1 cellular context compared by ENCODE assay signal in the genomic region with DNA sequence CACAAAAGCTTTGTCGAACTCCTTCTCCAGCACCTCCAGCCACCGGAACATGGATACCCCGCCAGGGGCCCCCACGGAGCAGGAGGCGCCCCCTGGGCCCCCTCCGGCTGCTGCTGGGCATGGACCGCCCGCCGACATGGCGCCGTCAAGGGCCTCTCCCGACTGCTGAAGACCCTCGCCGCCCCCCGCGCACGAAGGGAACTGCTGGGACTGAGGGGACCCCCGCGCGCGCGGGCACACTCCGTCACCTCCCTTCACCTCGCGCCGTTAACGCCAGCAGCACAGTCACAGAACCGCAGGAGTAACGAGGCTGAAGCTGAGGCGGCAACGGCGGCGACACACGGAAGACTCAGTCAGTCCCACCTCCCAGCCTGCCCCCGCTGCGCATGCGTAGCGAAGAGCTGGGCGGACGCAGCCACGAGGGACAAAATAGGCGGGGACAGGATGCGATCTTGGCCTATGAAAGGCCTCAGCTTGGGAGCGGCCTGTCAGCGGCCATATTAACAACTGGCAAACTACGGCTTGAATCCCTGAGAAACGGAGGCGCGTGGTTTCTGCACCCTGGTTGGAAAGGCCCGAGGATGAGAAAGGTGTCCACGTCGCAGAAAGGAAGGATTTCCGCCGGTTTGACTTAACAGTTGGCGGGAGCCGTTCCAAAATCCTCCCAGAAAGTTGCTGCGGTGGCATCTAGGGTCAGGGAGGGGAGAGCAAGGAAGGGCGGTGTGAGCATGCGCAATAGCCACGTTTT.
TF ChIP-seq lines count a peak whose summit lies in the region.

A gene (minus strand): TSS at position 361 of the 748 bp plus-strand sequence. CDS start 223 bp downstream, at position 138.

TF ChIP-seq in GM12878, 131 proteins besides CTCF, POLR2A, EP300 and RAD21 (continued from another document and continues in another):
- TF ChIP-seq RELA (IDR thresholded peaks at IDR 0.05; ENCODE audit: borderline replicate concordance, partially characterized antibody) (peak; percentile 26), RFX5 (IDR thresholded peaks at IDR 0.05; ENCODE audit: low read depth, low read length) (no peak), BHLHE40 (IDR thresholded peaks at IDR 0.05; ENCODE audit: borderline replicate concordance in 1 of 2, low read depth in 2 of 2, low read length in 1 of 2) (peak in 1 of 2 experiments; percentile 46; a peak in 3 of 4 replicates), WRNIP1 (IDR thresholded peaks at IDR 0.05; ENCODE audit: borderline replicate concordance, low read depth, low read length) (no peak), LARP7 (IDR thresholded peaks at IDR 0.05) (peak; percentile 18), SIX5 (IDR thresholded peaks at IDR 0.05; ENCODE audit: low read depth, low read length, severe bottlenecking) (peak; percentile 10), YY1 (IDR thresholded peaks at IDR 0.05; ENCODE audit: low read depth, low read length) (peak; percentile 99), CREM (IDR thresholded peaks at IDR 0.05; ENCODE audit: low read depth) (peak; percentile 74), IKZF1 (conservative IDR thresholded peaks at IDR 0.05) (peak; percentile 77; the same call in 1 of the 2 replicates), SIN3A (IDR thresholded peaks at IDR 0.05; ENCODE audit: low read depth, low read length) (peak; percentile 57; the same call in 1 of the 2 replicates), NRF1 (conservative IDR thresholded peaks at IDR 0.05; ENCODE audit: low read depth, low read length) (peak; percentile 97), BCL11A (IDR thresholded peaks at IDR 0.05; ENCODE audit: low read depth, low read length) (no peak), SMAD1 (IDR thresholded peaks at IDR 0.05; ENCODE audit: low read depth, partially characterized antibody) (peak; percentile 23), EGR1 (IDR thresholded peaks at IDR 0.05; ENCODE audit: borderline replicate concordance in 1 of 2, low read depth in 2 of 2, low read length in 2 of 2) (no peak), FOS (IDR thresholded peaks at IDR 0.05; ENCODE audit: borderline replicate concordance, extremely low read depth, insufficient read length) (no peak), ATF7 (IDR thresholded peaks at IDR 0.05; ENCODE audit: low read depth) (0 out of 2 replicates have a peak, but pooled peaks have one; percentile 7), CBX5 (IDR thresholded peaks at IDR 0.05; ENCODE audit: low read depth) (peak; percentile 36; the same call in 1 of the 2 replicates), PML (IDR thresholded peaks at IDR 0.05; ENCODE audit: low read length) (peak; percentile 97), NFXL1 (IDR thresholded peaks at IDR 0.05; ENCODE audit: borderline replicate concordance) (no peak), ZNF24 (IDR thresholded peaks at IDR 0.05) (no peak), GATAD2B (conservative IDR thresholded peaks at IDR 0.05; ENCODE audit: low read depth) (peak; percentile 87), CHD2 (IDR thresholded peaks at IDR 0.05; ENCODE audit: borderline replicate concordance, low read depth, low read length) (peak; percentile 55; the same call in 1 of the 2 replicates), HDAC2 (IDR thresholded peaks at IDR 0.05) (no peak), RAD51 (IDR thresholded peaks at IDR 0.05) (peak; percentile 81), NFIC (IDR thresholded peaks at IDR 0.05; ENCODE audit: low read depth, low read length) (no peak), NFYA (IDR thresholded peaks at IDR 0.05; ENCODE audit: borderline replicate concordance, low read depth, low read length) (no peak), RB1 (IDR thresholded peaks at IDR 0.05; ENCODE audit: borderline replicate concordance) (peak; percentile 52), FOXK2 (IDR thresholded peaks at IDR 0.05) (peak; percentile 58; the same call in 1 of the 2 replicates), NR2C1 (IDR thresholded peaks at IDR 0.05) (peak; percentile 59; the same call in 1 of the 2 replicates), IKZF2 (IDR thresholded peaks at IDR 0.05) (peak; percentile 15 to 22; a peak in 2 of 4 replicates), TAF1 (IDR thresholded peaks at IDR 0.05; ENCODE audit: borderline replicate concordance, low read depth, low read length) (peak; percentile 65), SMARCA5 (IDR thresholded peaks at IDR 0.05) (peak; percentile 78), DPF2 (IDR thresholded peaks at IDR 0.05) (peak; percentile 62; the same call in 1 of the 2 replicates), POLR2AphosphoS2 (IDR thresholded peaks at IDR 0.05; ENCODE audit: low read depth, low read length) (peak; percentile 89), RUNX3 (IDR thresholded peaks at IDR 0.05; ENCODE audit: low read length) (peak; percentile 56), ZSCAN29 (IDR thresholded peaks at IDR 0.05) (no peak)
- TF ChIP-seq, protein P1, sequence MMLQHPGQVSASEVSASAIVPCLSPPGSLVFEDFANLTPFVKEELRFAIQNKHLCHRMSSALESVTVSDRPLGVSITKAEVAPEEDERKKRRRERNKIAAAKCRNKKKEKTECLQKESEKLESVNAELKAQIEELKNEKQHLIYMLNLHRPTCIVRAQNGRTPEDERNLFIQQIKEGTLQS (IDR thresholded peaks at IDR 0.05; ENCODE audit: borderline replicate concordance, extremely low read depth, low read depth, low read length) = 0 out of 2 replicates have a peak, but pooled peaks have one; percentile 30
- TF ChIP-seq, protein P2, sequence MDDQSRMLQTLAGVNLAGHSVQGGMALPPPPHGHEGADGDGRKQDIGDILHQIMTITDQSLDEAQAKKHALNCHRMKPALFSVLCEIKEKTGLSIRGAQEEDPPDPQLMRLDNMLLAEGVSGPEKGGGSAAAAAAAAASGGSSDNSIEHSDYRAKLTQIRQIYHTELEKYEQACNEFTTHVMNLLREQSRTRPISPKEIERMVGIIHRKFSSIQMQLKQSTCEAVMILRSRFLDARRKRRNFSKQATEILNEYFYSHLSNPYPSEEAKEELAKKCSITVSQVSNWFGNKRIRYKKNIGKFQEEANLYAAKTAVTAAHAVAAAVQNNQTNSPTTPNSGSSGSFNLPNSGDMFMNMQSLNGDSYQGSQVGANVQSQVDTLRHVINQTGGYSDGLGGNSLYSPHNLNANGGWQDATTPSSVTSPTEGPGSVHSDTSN (IDR thresholded peaks at IDR 0.05; ENCODE audit: insufficient replicate concordance, low read depth, low read length) = no peak
- TF ChIP-seq, protein P3, sequence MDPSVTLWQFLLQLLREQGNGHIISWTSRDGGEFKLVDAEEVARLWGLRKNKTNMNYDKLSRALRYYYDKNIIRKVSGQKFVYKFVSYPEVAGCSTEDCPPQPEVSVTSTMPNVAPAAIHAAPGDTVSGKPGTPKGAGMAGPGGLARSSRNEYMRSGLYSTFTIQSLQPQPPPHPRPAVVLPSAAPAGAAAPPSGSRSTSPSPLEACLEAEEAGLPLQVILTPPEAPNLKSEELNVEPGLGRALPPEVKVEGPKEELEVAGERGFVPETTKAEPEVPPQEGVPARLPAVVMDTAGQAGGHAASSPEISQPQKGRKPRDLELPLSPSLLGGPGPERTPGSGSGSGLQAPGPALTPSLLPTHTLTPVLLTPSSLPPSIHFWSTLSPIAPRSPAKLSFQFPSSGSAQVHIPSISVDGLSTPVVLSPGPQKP (IDR thresholded peaks at IDR 0.05; ENCODE audit: low read depth, low read length) = 0 out of 2 replicates have a peak, but pooled peaks have one; percentile 25
- TF ChIP-seq, protein P4, sequence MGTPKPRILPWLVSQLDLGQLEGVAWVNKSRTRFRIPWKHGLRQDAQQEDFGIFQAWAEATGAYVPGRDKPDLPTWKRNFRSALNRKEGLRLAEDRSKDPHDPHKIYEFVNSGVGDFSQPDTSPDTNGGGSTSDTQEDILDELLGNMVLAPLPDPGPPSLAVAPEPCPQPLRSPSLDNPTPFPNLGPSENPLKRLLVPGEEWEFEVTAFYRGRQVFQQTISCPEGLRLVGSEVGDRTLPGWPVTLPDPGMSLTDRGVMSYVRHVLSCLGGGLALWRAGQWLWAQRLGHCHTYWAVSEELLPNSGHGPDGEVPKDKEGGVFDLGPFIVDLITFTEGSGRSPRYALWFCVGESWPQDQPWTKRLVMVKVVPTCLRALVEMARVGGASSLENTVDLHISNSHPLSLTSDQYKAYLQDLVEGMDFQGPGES (IDR thresholded peaks at IDR 0.05) = no peak
- TF ChIP-seq, protein P5, sequence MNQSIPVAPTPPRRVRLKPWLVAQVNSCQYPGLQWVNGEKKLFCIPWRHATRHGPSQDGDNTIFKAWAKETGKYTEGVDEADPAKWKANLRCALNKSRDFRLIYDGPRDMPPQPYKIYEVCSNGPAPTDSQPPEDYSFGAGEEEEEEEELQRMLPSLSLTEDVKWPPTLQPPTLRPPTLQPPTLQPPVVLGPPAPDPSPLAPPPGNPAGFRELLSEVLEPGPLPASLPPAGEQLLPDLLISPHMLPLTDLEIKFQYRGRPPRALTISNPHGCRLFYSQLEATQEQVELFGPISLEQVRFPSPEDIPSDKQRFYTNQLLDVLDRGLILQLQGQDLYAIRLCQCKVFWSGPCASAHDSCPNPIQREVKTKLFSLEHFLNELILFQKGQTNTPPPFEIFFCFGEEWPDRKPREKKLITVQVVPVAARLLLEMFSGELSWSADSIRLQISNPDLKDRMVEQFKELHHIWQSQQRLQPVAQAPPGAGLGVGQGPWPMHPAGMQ (IDR thresholded peaks at IDR 0.05; ENCODE audit: borderline replicate concordance) = no peak
- TF ChIP-seq, protein P6, sequence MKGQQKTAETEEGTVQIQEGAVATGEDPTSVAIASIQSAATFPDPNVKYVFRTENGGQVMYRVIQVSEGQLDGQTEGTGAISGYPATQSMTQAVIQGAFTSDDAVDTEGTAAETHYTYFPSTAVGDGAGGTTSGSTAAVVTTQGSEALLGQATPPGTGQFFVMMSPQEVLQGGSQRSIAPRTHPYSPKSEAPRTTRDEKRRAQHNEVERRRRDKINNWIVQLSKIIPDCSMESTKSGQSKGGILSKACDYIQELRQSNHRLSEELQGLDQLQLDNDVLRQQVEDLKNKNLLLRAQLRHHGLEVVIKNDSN (IDR thresholded peaks at IDR 0.05; ENCODE audit: borderline replicate concordance, extremely low read length, insufficient read depth, low read depth, low read length) = peak; percentile 76
- TF ChIP-seq, protein P7, sequence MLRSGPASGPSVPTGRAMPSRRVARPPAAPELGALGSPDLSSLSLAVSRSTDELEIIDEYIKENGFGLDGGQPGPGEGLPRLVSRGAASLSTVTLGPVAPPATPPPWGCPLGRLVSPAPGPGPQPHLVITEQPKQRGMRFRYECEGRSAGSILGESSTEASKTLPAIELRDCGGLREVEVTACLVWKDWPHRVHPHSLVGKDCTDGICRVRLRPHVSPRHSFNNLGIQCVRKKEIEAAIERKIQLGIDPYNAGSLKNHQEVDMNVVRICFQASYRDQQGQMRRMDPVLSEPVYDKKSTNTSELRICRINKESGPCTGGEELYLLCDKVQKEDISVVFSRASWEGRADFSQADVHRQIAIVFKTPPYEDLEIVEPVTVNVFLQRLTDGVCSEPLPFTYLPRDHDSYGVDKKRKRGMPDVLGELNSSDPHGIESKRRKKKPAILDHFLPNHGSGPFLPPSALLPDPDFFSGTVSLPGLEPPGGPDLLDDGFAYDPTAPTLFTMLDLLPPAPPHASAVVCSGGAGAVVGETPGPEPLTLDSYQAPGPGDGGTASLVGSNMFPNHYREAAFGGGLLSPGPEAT (IDR thresholded peaks at IDR 0.05; ENCODE audit: low read depth) = peak; percentile 63; the same call in 1 of the 2 replicates
- TF ChIP-seq, protein P8, sequence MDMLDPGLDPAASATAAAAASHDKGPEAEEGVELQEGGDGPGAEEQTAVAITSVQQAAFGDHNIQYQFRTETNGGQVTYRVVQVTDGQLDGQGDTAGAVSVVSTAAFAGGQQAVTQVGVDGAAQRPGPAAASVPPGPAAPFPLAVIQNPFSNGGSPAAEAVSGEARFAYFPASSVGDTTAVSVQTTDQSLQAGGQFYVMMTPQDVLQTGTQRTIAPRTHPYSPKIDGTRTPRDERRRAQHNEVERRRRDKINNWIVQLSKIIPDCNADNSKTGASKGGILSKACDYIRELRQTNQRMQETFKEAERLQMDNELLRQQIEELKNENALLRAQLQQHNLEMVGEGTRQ (IDR thresholded peaks at IDR 0.05; ENCODE audit: borderline replicate concordance, low read depth, low read length) = peak; percentile 51
- TF ChIP-seq, protein P9, sequence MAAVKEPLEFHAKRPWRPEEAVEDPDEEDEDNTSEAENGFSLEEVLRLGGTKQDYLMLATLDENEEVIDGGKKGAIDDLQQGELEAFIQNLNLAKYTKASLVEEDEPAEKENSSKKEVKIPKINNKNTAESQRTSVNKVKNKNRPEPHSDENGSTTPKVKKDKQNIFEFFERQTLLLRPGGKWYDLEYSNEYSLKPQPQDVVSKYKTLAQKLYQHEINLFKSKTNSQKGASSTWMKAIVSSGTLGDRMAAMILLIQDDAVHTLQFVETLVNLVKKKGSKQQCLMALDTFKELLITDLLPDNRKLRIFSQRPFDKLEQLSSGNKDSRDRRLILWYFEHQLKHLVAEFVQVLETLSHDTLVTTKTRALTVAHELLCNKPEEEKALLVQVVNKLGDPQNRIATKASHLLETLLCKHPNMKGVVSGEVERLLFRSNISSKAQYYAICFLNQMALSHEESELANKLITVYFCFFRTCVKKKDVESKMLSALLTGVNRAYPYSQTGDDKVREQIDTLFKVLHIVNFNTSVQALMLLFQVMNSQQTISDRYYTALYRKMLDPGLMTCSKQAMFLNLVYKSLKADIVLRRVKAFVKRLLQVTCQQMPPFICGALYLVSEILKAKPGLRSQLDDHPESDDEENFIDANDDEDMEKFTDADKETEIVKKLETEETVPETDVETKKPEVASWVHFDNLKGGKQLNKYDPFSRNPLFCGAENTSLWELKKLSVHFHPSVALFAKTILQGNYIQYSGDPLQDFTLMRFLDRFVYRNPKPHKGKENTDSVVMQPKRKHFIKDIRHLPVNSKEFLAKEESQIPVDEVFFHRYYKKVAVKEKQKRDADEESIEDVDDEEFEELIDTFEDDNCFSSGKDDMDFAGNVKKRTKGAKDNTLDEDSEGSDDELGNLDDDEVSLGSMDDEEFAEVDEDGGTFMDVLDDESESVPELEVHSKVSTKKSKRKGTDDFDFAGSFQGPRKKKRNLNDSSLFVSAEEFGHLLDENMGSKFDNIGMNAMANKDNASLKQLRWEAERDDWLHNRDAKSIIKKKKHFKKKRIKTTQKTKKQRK (IDR thresholded peaks at IDR 0.05; ENCODE audit: low read depth, low read length) = no peak
- TF ChIP-seq, protein P10, sequence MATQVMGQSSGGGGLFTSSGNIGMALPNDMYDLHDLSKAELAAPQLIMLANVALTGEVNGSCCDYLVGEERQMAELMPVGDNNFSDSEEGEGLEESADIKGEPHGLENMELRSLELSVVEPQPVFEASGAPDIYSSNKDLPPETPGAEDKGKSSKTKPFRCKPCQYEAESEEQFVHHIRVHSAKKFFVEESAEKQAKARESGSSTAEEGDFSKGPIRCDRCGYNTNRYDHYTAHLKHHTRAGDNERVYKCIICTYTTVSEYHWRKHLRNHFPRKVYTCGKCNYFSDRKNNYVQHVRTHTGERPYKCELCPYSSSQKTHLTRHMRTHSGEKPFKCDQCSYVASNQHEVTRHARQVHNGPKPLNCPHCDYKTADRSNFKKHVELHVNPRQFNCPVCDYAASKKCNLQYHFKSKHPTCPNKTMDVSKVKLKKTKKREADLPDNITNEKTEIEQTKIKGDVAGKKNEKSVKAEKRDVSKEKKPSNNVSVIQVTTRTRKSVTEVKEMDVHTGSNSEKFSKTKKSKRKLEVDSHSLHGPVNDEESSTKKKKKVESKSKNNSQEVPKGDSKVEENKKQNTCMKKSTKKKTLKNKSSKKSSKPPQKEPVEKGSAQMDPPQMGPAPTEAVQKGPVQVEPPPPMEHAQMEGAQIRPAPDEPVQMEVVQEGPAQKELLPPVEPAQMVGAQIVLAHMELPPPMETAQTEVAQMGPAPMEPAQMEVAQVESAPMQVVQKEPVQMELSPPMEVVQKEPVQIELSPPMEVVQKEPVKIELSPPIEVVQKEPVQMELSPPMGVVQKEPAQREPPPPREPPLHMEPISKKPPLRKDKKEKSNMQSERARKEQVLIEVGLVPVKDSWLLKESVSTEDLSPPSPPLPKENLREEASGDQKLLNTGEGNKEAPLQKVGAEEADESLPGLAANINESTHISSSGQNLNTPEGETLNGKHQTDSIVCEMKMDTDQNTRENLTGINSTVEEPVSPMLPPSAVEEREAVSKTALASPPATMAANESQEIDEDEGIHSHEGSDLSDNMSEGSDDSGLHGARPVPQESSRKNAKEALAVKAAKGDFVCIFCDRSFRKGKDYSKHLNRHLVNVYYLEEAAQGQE (IDR thresholded peaks at IDR 0.05; ENCODE audit: low read depth, low read length) = no peak
